ENCODE assay signal across 3 cellular contexts in the genomic region with DNA sequence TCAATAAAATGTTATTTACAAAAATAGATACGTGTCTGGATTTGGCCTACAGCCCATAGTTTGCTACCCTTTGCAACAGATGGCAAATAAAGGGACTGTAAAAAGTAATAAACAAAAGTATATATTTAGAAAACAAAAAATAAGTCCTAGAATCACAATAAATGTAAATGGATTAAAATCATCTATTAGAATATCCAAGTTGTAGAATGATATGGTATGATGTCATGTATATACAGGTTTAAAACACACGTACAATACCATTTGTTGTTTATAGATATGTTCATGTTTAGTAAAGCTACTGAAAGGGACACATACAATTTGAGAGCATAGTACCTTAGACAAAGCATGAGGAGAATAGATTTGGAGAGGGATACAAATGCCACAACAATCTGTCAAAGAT.
TF ChIP-seq lines count a peak whose summit lies in the region.

No MANE protein-coding gene starts in this region.

TF ChIP-seq in HepG2, 621 proteins besides CTCF, POLR2A, EP300 and RAD21:
- TF ChIP-seq, protein P1, sequence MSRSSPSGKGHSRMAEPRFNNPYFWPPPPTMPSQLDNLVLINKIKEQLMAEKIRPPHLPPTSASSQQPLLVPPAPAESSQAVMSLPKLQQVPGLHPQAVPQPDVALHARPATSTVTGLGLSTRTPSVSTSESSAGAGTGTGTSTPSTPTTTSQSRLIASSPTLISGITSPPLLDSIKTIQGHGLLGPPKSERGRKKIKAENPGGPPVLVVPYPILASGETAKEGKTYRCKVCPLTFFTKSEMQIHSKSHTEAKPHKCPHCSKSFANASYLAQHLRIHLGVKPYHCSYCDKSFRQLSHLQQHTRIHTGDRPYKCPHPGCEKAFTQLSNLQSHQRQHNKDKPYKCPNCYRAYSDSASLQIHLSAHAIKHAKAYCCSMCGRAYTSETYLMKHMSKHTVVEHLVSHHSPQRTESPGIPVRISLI (CRISPR knock-in tag; IDR thresholded peaks at IDR 0.05; ENCODE audit: borderline replicate concordance): no peak
- TF ChIP-seq ATF7 (IDR thresholded peaks at IDR 0.05): peak; percentile 55
- TF ChIP-seq ATF7 (CRISPR knock-in tag; IDR thresholded peaks at IDR 0.05): no peak

TF ChIP-seq in HEK293, 187 proteins besides CTCF, POLR2A, EP300 and RAD21:
- TF ChIP-seq SETDB1 (IDR thresholded peaks at IDR 0.05; ENCODE audit: insufficient read length, low read length): peak; percentile 71
- TF ChIP-seq, protein P2, sequence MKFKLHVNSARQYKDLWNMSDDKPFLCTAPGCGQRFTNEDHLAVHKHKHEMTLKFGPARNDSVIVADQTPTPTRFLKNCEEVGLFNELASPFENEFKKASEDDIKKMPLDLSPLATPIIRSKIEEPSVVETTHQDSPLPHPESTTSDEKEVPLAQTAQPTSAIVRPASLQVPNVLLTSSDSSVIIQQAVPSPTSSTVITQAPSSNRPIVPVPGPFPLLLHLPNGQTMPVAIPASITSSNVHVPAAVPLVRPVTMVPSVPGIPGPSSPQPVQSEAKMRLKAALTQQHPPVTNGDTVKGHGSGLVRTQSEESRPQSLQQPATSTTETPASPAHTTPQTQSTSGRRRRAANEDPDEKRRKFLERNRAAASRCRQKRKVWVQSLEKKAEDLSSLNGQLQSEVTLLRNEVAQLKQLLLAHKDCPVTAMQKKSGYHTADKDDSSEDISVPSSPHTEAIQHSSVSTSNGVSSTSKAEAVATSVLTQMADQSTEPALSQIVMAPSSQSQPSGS (tag by site-specific recombination; IDR thresholded peaks at IDR 0.05; ENCODE audit: low read depth): peak; percentile 47; the same call in 1 of the 2 replicates
- TF ChIP-seq, protein P3, sequence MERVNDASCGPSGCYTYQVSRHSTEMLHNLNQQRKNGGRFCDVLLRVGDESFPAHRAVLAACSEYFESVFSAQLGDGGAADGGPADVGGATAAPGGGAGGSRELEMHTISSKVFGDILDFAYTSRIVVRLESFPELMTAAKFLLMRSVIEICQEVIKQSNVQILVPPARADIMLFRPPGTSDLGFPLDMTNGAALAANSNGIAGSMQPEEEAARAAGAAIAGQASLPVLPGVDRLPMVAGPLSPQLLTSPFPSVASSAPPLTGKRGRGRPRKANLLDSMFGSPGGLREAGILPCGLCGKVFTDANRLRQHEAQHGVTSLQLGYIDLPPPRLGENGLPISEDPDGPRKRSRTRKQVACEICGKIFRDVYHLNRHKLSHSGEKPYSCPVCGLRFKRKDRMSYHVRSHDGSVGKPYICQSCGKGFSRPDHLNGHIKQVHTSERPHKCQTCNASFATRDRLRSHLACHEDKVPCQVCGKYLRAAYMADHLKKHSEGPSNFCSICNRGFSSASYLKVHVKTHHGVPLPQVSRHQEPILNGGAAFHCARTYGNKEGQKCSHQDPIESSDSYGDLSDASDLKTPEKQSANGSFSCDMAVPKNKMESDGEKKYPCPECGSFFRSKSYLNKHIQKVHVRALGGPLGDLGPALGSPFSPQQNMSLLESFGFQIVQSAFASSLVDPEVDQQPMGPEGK (tag by site-specific recombination; IDR thresholded peaks at IDR 0.05): no peak

TF ChIP-seq in K562, 482 proteins besides CTCF, POLR2A, EP300 and RAD21:
- TF ChIP-seq KDM1A (IDR thresholded peaks at IDR 0.05) (no peak), ZFP1 (CRISPR knock-in tag; IDR thresholded peaks at IDR 0.05) (no peak), SRSF7 (optimal IDR thresholded peaks at IDR 0.05; ENCODE audit: low read depth, low read length) (no peak), MAFG (tag; conservative IDR thresholded peaks at IDR 0.05) (no peak), POLR3G (IDR thresholded peaks at IDR 0.05; ENCODE audit: extremely low read depth, insufficient read length, insufficient replicate concordance) (no peak), ZNF507 (tag; conservative IDR thresholded peaks at IDR 0.05) (peak; percentile 88), SLC30A9 (CRISPR knock-in tag; IDR thresholded peaks at IDR 0.05) (no peak)
- TF ChIP-seq, protein P4, sequence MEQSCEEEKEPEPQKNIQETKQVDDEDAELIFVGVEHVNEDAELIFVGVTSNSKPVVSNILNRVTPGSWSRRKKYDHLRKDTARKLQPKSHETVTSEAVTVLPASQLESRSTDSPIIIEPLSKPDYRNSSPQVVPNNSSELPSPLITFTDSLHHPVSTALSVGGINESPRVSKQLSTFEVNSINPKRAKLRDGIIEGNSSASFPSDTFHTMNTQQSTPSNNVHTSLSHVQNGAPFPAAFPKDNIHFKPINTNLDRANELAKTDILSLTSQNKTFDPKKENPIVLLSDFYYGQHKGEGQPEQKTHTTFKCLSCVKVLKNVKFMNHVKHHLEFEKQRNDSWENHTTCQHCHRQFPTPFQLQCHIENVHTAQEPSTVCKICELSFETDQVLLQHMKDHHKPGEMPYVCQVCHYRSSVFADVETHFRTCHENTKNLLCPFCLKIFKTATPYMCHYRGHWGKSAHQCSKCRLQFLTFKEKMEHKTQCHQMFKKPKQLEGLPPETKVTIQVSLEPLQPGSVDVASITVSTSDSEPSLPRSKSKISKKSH (CRISPR knock-in tag; IDR thresholded peaks at IDR 0.05): no peak
